Comparison of ENCODE assay signal across 13 cellular contexts in genomic region chr9:34983209-34983608, GRCh38. TPM values are rescaled to one million over a fixed set of nuclear protein-coding genes. Genes with fewer than 3 reads are reported as not detected.
DNase-seq lines count a peak whose midpoint lies in the region; ATAC-seq and TF ChIP-seq lines count a peak whose summit lies in the region.
"Had no signal": no experiment of that assay in that cellular context is flagged by ENCODE, and none has a peak within 500 bp of the region (broad histone marks: within the 10 kb centered on the region; RNA-seq: fewer than 3 reads in every experiment).

No MANE protein-coding gene starts in this region.

- no peak overlapping the region for H3K4me3 Mint-ChIP-seq in activated CD4-positive, alpha-beta memory T cell treated with anti-CD3 and anti-CD28 coated beads, Interleukin-2, amount 10 ng/mL, durations not matched to agents 7 days and 5 days

- no peaks in the 10 kb centered on the region for H3K27me3 Mint-ChIP-seq in activated CD4-positive, alpha-beta memory T cell treated with anti-CD3 and anti-CD28 coated beads, Interleukin-2, amount 10 ng/mL, durations not matched to agents 7 days and 5 days

- peaks cover 44% of the 10 kb centered on the region for H3K4me1 Mint-ChIP-seq in activated CD4-positive, alpha-beta memory T cell treated with anti-CD3 and anti-CD28 coated beads, Interleukin-2, amount 10 ng/mL, durations not matched to agents 7 days and 5 days

- intact Hi-C loops in mucosa of descending colon (cut with DNase I, micrococcal nuclease), result no loop called here

- H3K9me3 ChIP-seq in KOPT-K1 (ENCODE audit: insufficient read depth, low read length, poor library complexity, severe bottlenecking) (no peaks in the 10 kb centered on the region), mucosa of descending colon (no peaks in the 10 kb centered on the region)

- H3K36me3 Mint-ChIP-seq in activated CD4-positive, alpha-beta memory T cell treated with anti-CD3 and anti-CD28 coated beads, Interleukin-2, amount 10 ng/mL, durations not matched to agents 7 days and 5 days (ENCODE audit: low read depth), result no peaks in the 10 kb centered on the region

- TF ChIP-seq CTCF in mucosa of descending colon (IDR thresholded peaks at IDR 0.05), result no peak

- CTCF ChIA-PET in activated CD4-positive, alpha-beta memory T cell treated with anti-CD3 and anti-CD28 coated beads, Interleukin-2, amount 10 ng/mL, durations not matched to agents 7 days and 5 days (lab: Charles Lee), result interaction anchor here (1.1 to 1.2 kb wide), 3 partner anchors 12 to 223 kb away, joined by 3 to 8 read pairs (median 4); no protein-coding TSS in a partner anchor

- no peaks in the 10 kb centered on the region for H3K9me3 Mint-ChIP-seq in activated CD4-positive, alpha-beta memory T cell treated with anti-CD3 and anti-CD28 coated beads, Interleukin-2, amount 10 ng/mL, durations not matched to agents 7 days and 5 days

- POLR2A ChIA-PET in activated CD4-positive, alpha-beta memory T cell treated with anti-CD3 and anti-CD28 coated beads, Interleukin-2, amount 10 ng/mL, durations not matched to agents 7 days and 5 days (lab: Charles Lee), result no interaction called here

- H3K36me3 ChIP-seq in KOPT-K1 (ENCODE audit: insufficient read depth, low read length) (no peaks in the 10 kb centered on the region), mucosa of descending colon (ENCODE audit: low read depth) (no peaks in the 10 kb centered on the region)

- ATAC-seq in GM18867 (IDR thresholded peaks at IDR 0.05; ENCODE audit: unreplicated experiment) (peak; percentile 42), GM21786 (IDR thresholded peaks at IDR 0.05; ENCODE audit: unreplicated experiment) (peak; percentile 56), mucosa of descending colon (peak; percentile 43), HG03439 (IDR thresholded peaks at IDR 0.05; ENCODE audit: unreplicated experiment) (no peak)

- H3K4me3 ChIP-seq in mucosa of descending colon, result no peak overlapping the region

- H3K27ac ChIP-seq in KOPT-K1 (ENCODE audit: low read depth, low read length, poor library complexity, severe bottlenecking), result peak overlapping the region; percentile 36

- DNase-seq in mucosa of descending colon (no peak), NCI-H526 treated with DMSO at 0.1 percent for 48 hours (lab: John Stamatoyannopoulos, UW) (no peak)
- no peak for DNase-seq in effector CD8-positive, alpha-beta T cell (lab: John Stamatoyannopoulos, UW)
- no peak for DNase-seq in activated CD4-positive, alpha-beta memory T cell treated with anti-CD3 and anti-CD28 coated beads, Interleukin-2, amount 10 ng/mL, durations not matched to agents 7 days and 5 days
- DNase-seq: amygdala, H7, nucleus accumbens, OCI-M1, trophoblast cell had no signal

- no peak overlapping the region for H3K27ac Mint-ChIP-seq in activated CD4-positive, alpha-beta memory T cell treated with anti-CD3 and anti-CD28 coated beads, Interleukin-2, amount 10 ng/mL, durations not matched to agents 7 days and 5 days

- H3K4me1 ChIP-seq in mucosa of descending colon (ENCODE audit: low read depth), result no peaks in the 10 kb centered on the region

RNA-seq across cellular contexts. Expression of gene DNAJB5, which starts 6.3 kb away (rescaled TPM):
- 10 to 100 TPM in 1 of 3 donors, 1 to 10 TPM in 2; 1.2 to 32.9 (median 5.8) TPM for total RNA-seq in mucosa of descending colon
- 1 to 10 TPM; 3.2 to 4.1 TPM for total RNA-seq in activated CD4-positive, alpha-beta memory T cell treated with anti-CD3 and anti-CD28 coated beads, Interleukin-2, amount 10 ng/mL, durations not matched to agents 7 days and 5 days

RNA-seq across cellular contexts. Expression of gene PHF24, which starts 25.1 kb away (rescaled TPM):
- 1 to 10 TPM in 1 of 3 donors, under 1 TPM in 1, not detected in 1; 0.55 to 1.3 TPM for total RNA-seq in mucosa of descending colon
- total RNA-seq in activated CD4-positive, alpha-beta memory T cell treated with anti-CD3 and anti-CD28 coated beads, Interleukin-2, amount 10 ng/mL, durations not matched to agents 7 days and 5 days, result not detected
